Comparison of ENCODE assay signal across 10 cellular contexts in genomic region chr3:30610702-30611410, GRCh38. TPM values are rescaled to one million over a fixed set of nuclear protein-coding genes. Genes with fewer than 3 reads are reported as not detected.
DNase-seq lines count a peak whose midpoint lies in the region; ATAC-seq and TF ChIP-seq lines count a peak whose summit lies in the region.
"Had no signal": no experiment of that assay in that cellular context is flagged by ENCODE, and none has a peak within 500 bp of the region (broad histone marks: within the 10 kb centered on the region; RNA-seq: fewer than 3 reads in every experiment).

No MANE protein-coding gene starts in this region.

- H3K79me1 ChIP-seq in mesenchymal stem cell (replicated peaks; ENCODE audit: low read length, poor library complexity, severe bottlenecking): no peaks in the 10 kb centered on the region

- no peak overlapping the region for H2BK12ac ChIP-seq in mesenchymal stem cell (ENCODE audit: low read length in 2 of 2)

- H3K27ac ChIP-seq in left ventricle myocardium inferior (replicated peaks) (peak overlapping the region; percentile 99), mesenchymal stem cell (ENCODE audit: low read length, poor library complexity, severe bottlenecking) (peak overlapping the region; percentile 48), tibial nerve (peak overlapping the region; percentile 97 to 100 (median 99)), MM.1S (ENCODE audit: low read length) (no peak overlapping the region)

- H3K9ac ChIP-seq in mesenchymal stem cell (ENCODE audit: low read length) (peak overlapping the region; percentile 88), MM.1S (ENCODE audit: low read length) (no peak overlapping the region)

- H2AK5ac ChIP-seq in mesenchymal stem cell (ENCODE audit: low read length, severe bottlenecking): peak overlapping the region; percentile 92

- no peak overlapping the region for H4K91ac ChIP-seq in mesenchymal stem cell (ENCODE audit: low read length)

- no peak for DNase-seq in left ventricle myocardium inferior
- no peak for DNase-seq in Right ventricle myocardium inferior (ENCODE audit: missing footprints)
- no peak for DNase-seq in mesenchymal stem cell
- no peak for DNase-seq in tibial nerve (ENCODE audit: low spot score in 2 of 2)
- DNase-seq in Kasumi-1 (lab: John Stamatoyannopoulos, UW): no peak
- no peak for DNase-seq in MM.1S
- DNase-seq: H7, NCI-H345 had no signal

- H3K23ac ChIP-seq in mesenchymal stem cell (ENCODE audit: low read length in 2 of 2): peak overlapping the region in 1 of 2 experiments; percentile 49

- peaks cover 4% of the 10 kb centered on the region for H3F3A ChIP-seq in MM.1S (ENCODE audit: insufficient read depth, low read length)

- H2BK120ac ChIP-seq in mesenchymal stem cell (ENCODE audit: low read depth, low read length): no peak overlapping the region

- no peak overlapping the region for H2BK15ac ChIP-seq in mesenchymal stem cell (ENCODE audit: low read depth, poor library complexity, severe bottlenecking)

- H3K14ac ChIP-seq in mesenchymal stem cell (ENCODE audit: low read length in 2 of 2): no peak overlapping the region

- H4K8ac ChIP-seq in mesenchymal stem cell (ENCODE audit: low read length): no peak overlapping the region

- H3K4me3 Mint-ChIP-seq in activated naive CD8-positive, alpha-beta T cell: peak overlapping the region; percentile 99

- H3K4me2 ChIP-seq in mesenchymal stem cell (ENCODE audit: low read length, poor library complexity, severe bottlenecking): no peak overlapping the region
- H3K4me2 ChIP-seq in MM.1S (ENCODE audit: low read depth, low read length): no peak overlapping the region

- no peak for TF ChIP-seq POLR2A in tibial nerve (IDR thresholded peaks at IDR 0.05)

- H2BK5ac ChIP-seq in mesenchymal stem cell (ENCODE audit: low read depth, low read length, poor library complexity, severe bottlenecking): no peak overlapping the region

- H3K27ac Mint-ChIP-seq in activated naive CD8-positive, alpha-beta T cell: peak overlapping the region; percentile 96

- H3K27me3 ChIP-seq in left ventricle myocardium inferior (ENCODE audit: low read depth) (no peaks in the 10 kb centered on the region), mesenchymal stem cell (ENCODE audit: control insufficient read depth in 1 of 2, insufficient read depth in 1 of 2, low read length in 2 of 2) (no peaks in the 10 kb centered on the region), tibial nerve (no peaks in the 10 kb centered on the region), MM.1S (replicated peaks; ENCODE audit: insufficient read depth, low read length) (no peaks in the 10 kb centered on the region)

- no peak for TF ChIP-seq EP300 in tibial nerve (IDR thresholded peaks at IDR 0.05)

- ATAC-seq in Right ventricle myocardium inferior (no peak), GM21576 (IDR thresholded peaks at IDR 0.05; ENCODE audit: unreplicated experiment) (no peak)

- H3K36me3 Mint-ChIP-seq in activated naive CD8-positive, alpha-beta T cell: peaks cover 33% of the 10 kb centered on the region

- H4K20me1 ChIP-seq in MM.1S (ENCODE audit: insufficient read depth, low read length): no peaks in the 10 kb centered on the region

- H3K4me1 ChIP-seq in left ventricle myocardium inferior (peaks cover 94% of the 10 kb centered on the region), mesenchymal stem cell (ENCODE audit: control insufficient read depth, insufficient read depth, low read depth, low read length) (peaks cover 7% of the 10 kb centered on the region), tibial nerve (peaks cover 0 to 65% (median 41%) of the 10 kb centered on the region in 4 donors), MM.1S (ENCODE audit: low read length) (peaks cover 9% of the 10 kb centered on the region)

- peaks cover 87% of the 10 kb centered on the region for H3K79me2 ChIP-seq in MM.1S (ENCODE audit: low read length)

- H3K27me3 Mint-ChIP-seq in activated naive CD8-positive, alpha-beta T cell: no peaks in the 10 kb centered on the region

- 87% methylated on average over 2 of the region's 3 CpGs for WGBS in mesenchymal stem cell
- WGBS in tibial nerve, 2 donors: 26 to 41% methylated on average over 3 of the region's 3 CpGs

- H3K36me3 ChIP-seq in left ventricle myocardium inferior: no peaks in the 10 kb centered on the region
- peaks cover 0 to 16% of the 10 kb centered on the region in 2 experiments for H3K36me3 ChIP-seq in mesenchymal stem cell (ENCODE audit: control insufficient read depth in 1 of 2, insufficient read depth in 2 of 2, low read depth in 1 of 2, low read length in 2 of 2)
- H3K36me3 ChIP-seq in tibial nerve: no peaks in the 10 kb centered on the region
- H3K36me3 ChIP-seq in MM.1S (replicated peaks; ENCODE audit: insufficient read depth, low read length): no peaks in the 10 kb centered on the region

- H3K4me3 ChIP-seq in left ventricle myocardium inferior (peak overlapping the region; percentile 92), mesenchymal stem cell (ENCODE audit: insufficient read depth in 1 of 2, low read depth in 1 of 2, low read length in 2 of 2) (peak overlapping the region in 1 of 2 experiments; percentile 86), tibial nerve (peak overlapping the region in 3 of 4 donors; percentile 0 to 77 (median 5)), MM.1S (ENCODE audit: low read length) (no peak overlapping the region)

- H2AFZ ChIP-seq in mesenchymal stem cell (ENCODE audit: low read depth, low read length) (no peak overlapping the region), MM.1S (ENCODE audit: low read length) (no peak overlapping the region)

- TF ChIP-seq CTCF in left ventricle myocardium inferior (IDR thresholded peaks at IDR 0.05; ENCODE audit: borderline replicate concordance) (no peak), tibial nerve (IDR thresholded peaks at IDR 0.05) (no peak), MM.1S (IDR thresholded peaks at IDR 0.05; ENCODE audit: low read length) (no peak)

- peaks cover 61% of the 10 kb centered on the region for H3K4me1 Mint-ChIP-seq in activated naive CD8-positive, alpha-beta T cell (ENCODE audit: low read depth)

- peak overlapping the region in 1 of 2 experiments; percentile 14 for H3K4ac ChIP-seq in mesenchymal stem cell (ENCODE audit: low read depth in 1 of 2, low read length in 2 of 2)

- H3K18ac ChIP-seq in mesenchymal stem cell (ENCODE audit: low read depth in 1 of 2, low read length in 2 of 2): peak overlapping the region in 1 of 2 experiments; percentile 22

- no peaks in the 10 kb centered on the region for H3K9me3 ChIP-seq in left ventricle myocardium inferior (replicated peaks)
- H3K9me3 ChIP-seq in mesenchymal stem cell (ENCODE audit: control insufficient read depth, low read length): no peaks in the 10 kb centered on the region
- no peaks in the 10 kb centered on the region for H3K9me3 ChIP-seq in tibial nerve
- H3K9me3 ChIP-seq in MM.1S (replicated peaks; ENCODE audit: insufficient read depth, low read length): no peaks in the 10 kb centered on the region

- intact Hi-C loops in left ventricle myocardium inferior (cut with micrococcal nuclease) (no loop called here), Right ventricle myocardium inferior (cut with DNase I) (no loop called here)

- H3K9me3 Mint-ChIP-seq in activated naive CD8-positive, alpha-beta T cell (ENCODE audit: low read depth): no peaks in the 10 kb centered on the region

- no peaks in the 10 kb centered on the region for H3K9me2 ChIP-seq in MM.1S (replicated peaks; ENCODE audit: insufficient read depth, low read length)

RNA-seq across cellular contexts. Expression of gene TGFBR2, which starts 4.5 kb away (rescaled TPM):
- 144 TPM for total RNA-seq in left ventricle myocardium inferior
- total RNA-seq in Right ventricle myocardium inferior: 186 TPM
- 195 TPM for polyA plus RNA-seq in mesenchymal stem cell (2013, experiment 1 of 2)
- 202 TPM for polyA plus RNA-seq in mesenchymal stem cell (2013, experiment 2 of 2)
- total RNA-seq in tibial nerve: 100 to 1,000 TPM; 338 to 406 (median 350) TPM
